Comparison of ENCODE assay signal across 9 cellular contexts in genomic region chr1:26168410-26169167, GRCh38. TPM values are rescaled to one million over a fixed set of nuclear protein-coding genes. Genes with fewer than 3 reads are reported as not detected.
DNase-seq lines count a peak whose midpoint lies in the region; ATAC-seq and TF ChIP-seq lines count a peak whose summit lies in the region.
"Had no signal": no experiment of that assay in that cellular context is flagged by ENCODE, and none has a peak within 500 bp of the region (broad histone marks: within the 10 kb centered on the region; RNA-seq: fewer than 3 reads in every experiment).

TSS of gene C1orf232 (minus strand) at chr1:26168963. CDS start at chr1:26168499, 464 bp downstream.

- H3K4me1 ChIP-seq in heart right ventricle = peaks cover 5 to 42% (median 21%) of the 10 kb centered on the region in 9 donors
- H3K4me1 ChIP-seq in right atrium auricular region = peaks cover 0 to 31% of the 10 kb centered on the region in 2 donors
- H3K4me1 ChIP-seq in skeletal muscle tissue (ENCODE audit: control insufficient read depth in 3 of 3, insufficient read depth in 3 of 3, low read length in 3 of 3) = peaks cover 31 to 41% (median 34%) of the 10 kb centered on the region in 3 donors

- H3K9ac ChIP-seq in skeletal muscle tissue (ENCODE audit: low read depth in 1 of 3, low read length in 3 of 3) = peak within 1 kb of the TSS; percentile 87 to 98 (median 94)

- H3K36me3 ChIP-seq in heart right ventricle (peaks cover 0 to 8% (median 0%) of the 10 kb centered on the region in 9 donors), right atrium auricular region (no peaks in the 10 kb centered on the region), skeletal muscle tissue (ENCODE audit: control insufficient read depth in 3 of 3, insufficient read depth in 3 of 3, low read length in 3 of 3) (peaks cover 0 to 9% (median 5%) of the 10 kb centered on the region in 3 donors)

- intact Hi-C loops in heart right ventricle (cut with DNase I) (loop anchor here in 7 of 10 donors (2.0 to 10.0 kb wide), 8 partner anchors 56 to 156 kb away; partner anchors contain the start of genes CEP85 (in 6 of the 7) and PDIK1L (in 1 of the 7)), cardiac septum (cut with DNase I) (loop anchor here (5.0 kb wide), 2 partner anchors 64 to 154 kb away; partner anchors contain the start of gene CEP85)

- 53 to 57% methylated on average over 5 of the region's 5 CpGs for WGBS in heart right ventricle, 2 donors

- peaks cover 0 to 11% (median 0%) of the 10 kb centered on the region in 7 donors for H3K27me3 ChIP-seq in heart right ventricle
- no peaks in the 10 kb centered on the region for H3K27me3 ChIP-seq in right atrium auricular region
- H3K27me3 ChIP-seq in skeletal muscle tissue (ENCODE audit: control insufficient read depth in 3 of 3, insufficient read depth in 3 of 3, low read length in 3 of 3) = no peaks in the 10 kb centered on the region

- H3K27ac ChIP-seq in heart right ventricle (peak within 1 kb of the TSS in 9 of 10 donors; percentile 79 to 89 (median 82)), VCaP (peak within 1 kb of the TSS; percentile 82), right atrium auricular region (peak within 1 kb of the TSS; percentile 74 to 79), skeletal muscle tissue (ENCODE audit: low read depth, low read length) (peak within 1 kb of the TSS; percentile 92)

- H3K4me3 ChIP-seq in heart right ventricle (peak within 1 kb of the TSS; percentile 63 to 100 (median 88)), right atrium auricular region (peak within 1 kb of the TSS; percentile 67 to 76), skeletal muscle tissue (ENCODE audit: low read length in 3 of 3) (peak within 1 kb of the TSS; percentile 74 to 91 (median 85))

- no peak for ATAC-seq in heart right ventricle

- TF ChIP-seq CTCF in heart right ventricle (IDR thresholded peaks at IDR 0.05) (no peak), VCaP (conservative IDR thresholded peaks at IDR 0.05) (no peak), right atrium auricular region (IDR thresholded peaks at IDR 0.05) (no peak)

- no peaks in the 10 kb centered on the region for H3K9me3 ChIP-seq in heart right ventricle
- no peaks in the 10 kb centered on the region for H3K9me3 ChIP-seq in right atrium auricular region
- H3K9me3 ChIP-seq in skeletal muscle tissue (ENCODE audit: control insufficient read depth in 3 of 3, low read length in 3 of 3) = no peaks in the 10 kb centered on the region

- DNase-seq in heart right ventricle = no peak
- no peak for DNase-seq in cardiac septum (ENCODE audit: low spot score)
- DNase-seq in right atrium auricular region (ENCODE audit: low spot score) = no peak
- DNase-seq in NCI-H2081 treated with DMSO at 0.1 percent for 48 hours (lab: John Stamatoyannopoulos, UW) = no peak
- DNase-seq in GF-D8 (lab: John Stamatoyannopoulos, UW) = no peak
- DNase-seq in NCI-H526 treated with DMSO at 0.1 percent for 48 hours (lab: John Stamatoyannopoulos, UW) = no peak

RNA-seq across cellular contexts. Expression of gene C1orf232, which starts in this region (rescaled TPM):
- total RNA-seq in heart right ventricle (not detected), cardiac septum (not detected), right atrium auricular region (not detected), skeletal muscle tissue (not detected)
- polyA plus RNA-seq in heart right ventricle = not detected
- total RNA-seq: glomerular endothelial cell had no signal
